Comparison of ENCODE assay signal across 25 cellular contexts in genomic region chr16:79845734-79846135, GRCh38.
DNase-seq lines count a peak whose midpoint lies in the region; ATAC-seq and TF ChIP-seq lines count a peak whose summit lies in the region.
"Had no signal": no experiment of that assay in that cellular context is flagged by ENCODE, and none has a peak within 500 bp of the region (broad histone marks: within the 10 kb centered on the region; RNA-seq: fewer than 3 reads in every experiment).

No MANE protein-coding gene starts in this region.

- no peak overlapping the region for H4K5ac ChIP-seq in mesendoderm (ENCODE audit: low read length)

- H3K4me2 ChIP-seq in mesendoderm (ENCODE audit: low read length), result no peak overlapping the region

- H3K4me3 ChIP-seq in mesendoderm (ENCODE audit: low read length), result no peak overlapping the region
- H3K4me3 ChIP-seq: esophagus squamous epithelium, ovary had no signal

- no peaks in the 10 kb centered on the region for H3K4me1 ChIP-seq in mesendoderm (ENCODE audit: control insufficient read depth, low read depth, low read length)
- H3K4me1 ChIP-seq: BE2C had no signal

- H3K36me3 Mint-ChIP-seq in T-helper 2 cell treated with Interferon-gamma antibody and Interleukin-4, amounts not matched to agents 5 μg/mL and 100 μg/mL, for 36 hours (ENCODE audit: low read depth), result no peaks in the 10 kb centered on the region
- no peaks in the 10 kb centered on the region for H3K36me3 Mint-ChIP-seq in nephron progenitor cell (ENCODE audit: low read depth)
- H3K36me3 Mint-ChIP-seq: activated naive CD8-positive, alpha-beta T cell treated with anti-CD3 and anti-CD28 coated beads for 36 hours; naive thymus-derived CD8-positive, alpha-beta T cell had no signal

- peaks cover 35% of the 10 kb centered on the region for H3K4me1 Mint-ChIP-seq in T-helper 2 cell treated with Interferon-gamma antibody and Interleukin-4, amounts not matched to agents 5 μg/mL and 100 μg/mL, for 36 hours (ENCODE audit: low read depth)
- peaks cover 5% of the 10 kb centered on the region for H3K4me1 Mint-ChIP-seq in nephron progenitor cell

- no peaks in the 10 kb centered on the region for H3K79me1 ChIP-seq in mesendoderm (ENCODE audit: low read length)

- ATAC-seq in HG03432 (IDR thresholded peaks at IDR 0.05; ENCODE audit: unreplicated experiment), result peak; percentile 33
- ATAC-seq in GM18511 (IDR thresholded peaks at IDR 0.05; ENCODE audit: unreplicated experiment), result no peak
- ATAC-seq: activated CD8-positive, alpha-beta T cell treated with anti-CD3 and anti-CD28 coated beads, Interleukin-2, amount 10 ng/mL, durations not matched to agents 7 days and 5 days; HepG2; left cardiac atrium; naive thymus-derived CD8-positive, alpha-beta T cell; right cardiac atrium had no signal

- H3K27me3 ChIP-seq in mesendoderm (ENCODE audit: insufficient read depth, low read length, poor library complexity), result no peaks in the 10 kb centered on the region
- H3K27me3 ChIP-seq: BE2C, esophagus squamous epithelium, ovary had no signal

- no peak overlapping the region for H3K56ac ChIP-seq in mesendoderm (ENCODE audit: low read length)

- DNase-seq in activated CD4-positive, alpha-beta T cell treated with anti-CD3 and anti-CD28 coated beads for 48 hours, result peak; percentile 29
- DNase-seq in activated CD4-positive, alpha-beta T cell treated with anti-CD3 and anti-CD28 coated beads for 4 hours, result no peak
- peak; percentile 10 for DNase-seq in T-helper 2 cell treated with Interferon-gamma antibody and Interleukin-4, amounts not matched to agents 5 μg/mL and 100 μg/mL, for 36 hours (ENCODE audit: low spot score)
- DNase-seq in mesendoderm (peak; percentile 36), nephron progenitor cell (no peak), HPDE6-E6E7 (ENCODE audit: extremely low spot score) (no peak)
- DNase-seq: activated CD8-positive, alpha-beta T cell treated with anti-CD3 and anti-CD28 coated beads, Interleukin-2, amount 10 ng/mL, durations not matched to agents 7 days and 5 days; activated naive CD8-positive, alpha-beta T cell treated with anti-CD3 and anti-CD28 coated beads for 36 hours; BE2C; effector memory CD4-positive, alpha-beta T cell; esophagus squamous epithelium; H7; left cardiac atrium; naive thymus-derived CD8-positive, alpha-beta T cell; NCI-H1436 treated with DMSO at 0.1 percent for 48 hours; NCI-H526 treated with DMSO at 0.1 percent for 48 hours; ovary; right cardiac atrium; SHP77; stimulated activated CD4-positive, alpha-beta T cell treated with anti-CD3 and anti-CD28 coated beads, Interleukin-12 subunit alpha, Interleukin-12 subunit beta, amount 100 ng/mL, for 4 hours; stimulated activated CD8-positive, alpha-beta memory T cell treated with anti-CD3 and anti-CD28 coated beads, Interleukin-4, amount 100 ng/mL, for 48 hours had no signal

- H3K27ac ChIP-seq in mesendoderm (ENCODE audit: low read depth, low read length), result no peak overlapping the region
- H3K27ac ChIP-seq: ovary, VCaP had no signal

- no peak for TF ChIP-seq CTCF in nephron progenitor cell (IDR thresholded peaks at IDR 0.05)

- no peak overlapping the region for H4K8ac ChIP-seq in mesendoderm (ENCODE audit: low read depth, low read length)

- peaks cover 2% of the 10 kb centered on the region for H3K27me3 Mint-ChIP-seq in T-helper 2 cell treated with Interferon-gamma antibody and Interleukin-4, amounts not matched to agents 5 μg/mL and 100 μg/mL, for 36 hours (ENCODE audit: low read depth)
- H3K27me3 Mint-ChIP-seq in nephron progenitor cell (ENCODE audit: low read depth, poor library complexity), result no peaks in the 10 kb centered on the region

- H2BK120ac ChIP-seq in mesendoderm (ENCODE audit: low read depth, low read length), result no peak overlapping the region

- no peak overlapping the region for H2AK5ac ChIP-seq in mesendoderm (ENCODE audit: low read length)

- no peak overlapping the region for H3K23ac ChIP-seq in mesendoderm (ENCODE audit: low read length)

- H3K4ac ChIP-seq in mesendoderm (ENCODE audit: low read depth, low read length), result no peak overlapping the region

- H3K18ac ChIP-seq in mesendoderm (ENCODE audit: low read length), result no peak overlapping the region

- WGBS in mesendoderm (ENCODE audit: extremely low coverage, insufficient coverage, low lambda C conversion rate), result no CpG with 5 or more reads among the region's 7 CpGs

- no peak overlapping the region for H3K9ac ChIP-seq in mesendoderm (ENCODE audit: low read length)

- H3K9me3 Mint-ChIP-seq in T-helper 2 cell treated with Interferon-gamma antibody and Interleukin-4, amounts not matched to agents 5 μg/mL and 100 μg/mL, for 36 hours, result peaks cover 9% of the 10 kb centered on the region
- H3K9me3 Mint-ChIP-seq in nephron progenitor cell, result no peaks in the 10 kb centered on the region
- H3K9me3 Mint-ChIP-seq: activated naive CD8-positive, alpha-beta T cell treated with anti-CD3 and anti-CD28 coated beads for 36 hours had no signal

- no peaks in the 10 kb centered on the region for H3K79me2 ChIP-seq in mesendoderm (ENCODE audit: control insufficient read depth, insufficient read depth, low read length)

- no peak overlapping the region for H2BK15ac ChIP-seq in mesendoderm (replicated peaks; ENCODE audit: low read depth)

- H3K36me3 ChIP-seq in mesendoderm (ENCODE audit: control insufficient read depth, insufficient read depth, low read length), result no peaks in the 10 kb centered on the region
- H3K36me3 ChIP-seq: BE2C, esophagus squamous epithelium, ovary had no signal

- peak overlapping the region; percentile 54 for H3K4me3 Mint-ChIP-seq in T-helper 2 cell treated with Interferon-gamma antibody and Interleukin-4, amounts not matched to agents 5 μg/mL and 100 μg/mL, for 36 hours
- no peak overlapping the region for H3K4me3 Mint-ChIP-seq in nephron progenitor cell
- H3K4me3 Mint-ChIP-seq: activated CD8-positive, alpha-beta T cell treated with anti-CD3 and anti-CD28 coated beads, Interleukin-2, amount 10 ng/mL, durations not matched to agents 7 days and 5 days; activated naive CD8-positive, alpha-beta T cell treated with anti-CD3 and anti-CD28 coated beads for 36 hours; naive thymus-derived CD8-positive, alpha-beta T cell had no signal

- peak overlapping the region; percentile 66 for H3K27ac Mint-ChIP-seq in T-helper 2 cell treated with Interferon-gamma antibody and Interleukin-4, amounts not matched to agents 5 μg/mL and 100 μg/mL, for 36 hours
- H3K27ac Mint-ChIP-seq in nephron progenitor cell, result no peak overlapping the region
- H3K27ac Mint-ChIP-seq: activated CD8-positive, alpha-beta T cell treated with anti-CD3 and anti-CD28 coated beads, Interleukin-2, amount 10 ng/mL, durations not matched to agents 7 days and 5 days; activated naive CD8-positive, alpha-beta T cell treated with anti-CD3 and anti-CD28 coated beads for 36 hours; naive thymus-derived CD8-positive, alpha-beta T cell had no signal

- H2BK5ac ChIP-seq in mesendoderm (ENCODE audit: low read length), result no peak overlapping the region

Comparison
In these comparisons a context has a peak if more than half of its experiments do, and no peak if none do; other contexts are left out.
1. DNase-seq: peak in activated CD4-positive, alpha-beta T cell treated with anti-CD3 and anti-CD28 coated beads for 48 hours (single experiment), T-helper 2 cell treated with Interferon-gamma antibody and Interleukin-4, amounts not matched to agents 5 μg/mL and 100 μg/mL, for 36 hours (single experiment) and mesendoderm (single experiment); none in activated CD4-positive, alpha-beta T cell treated with anti-CD3 and anti-CD28 coated beads for 4 hours (0 of 2), nephron progenitor cell (single experiment) and HPDE6-E6E7 (single experiment).